Comparison of ENCODE assay signal across 15 cellular contexts in genomic region chr4:107619065-107619464, GRCh38.
A peak's percentile ranks its signal among the peaks of the same experiment; 100 is the strongest.
DNase-seq lines count a peak whose midpoint lies in the region; ATAC-seq, FAIRE-seq and TF ChIP-seq lines count a peak whose summit lies in the region.
"Had no signal": no experiment of that assay in that cellular context is flagged by ENCODE, and none has a peak within 500 bp of the region (broad histone marks: within the 10 kb centered on the region; RNA-seq: fewer than 3 reads in every experiment).

No MANE protein-coding gene starts in this region.

- H3K36me3 ChIP-seq in SJSA1 = 0 out of 2 replicates have a peak, but pooled peaks cover 3% of the 10 kb centered on the region
- H3K36me3 ChIP-seq in sigmoid colon = peaks cover 0 to 6% (median under 1%) of the 10 kb centered on the region in 4 donors
- no peaks in the 10 kb centered on the region for H3K36me3 ChIP-seq in mucosa of descending colon (ENCODE audit: low read depth)

- H3K4me1 ChIP-seq in SJSA1 (replicated peaks) = peaks cover 41% of the 10 kb centered on the region
- peaks cover 0 to 26% (median 5%) of the 10 kb centered on the region in 4 donors for H3K4me1 ChIP-seq in sigmoid colon
- no peaks in the 10 kb centered on the region for H3K4me1 ChIP-seq in mucosa of descending colon (ENCODE audit: low read depth)
- H3K4me1 ChIP-seq: esophagus squamous epithelium had no signal

- intact Hi-C loops in sigmoid colon (cut with DNase I) (no loop called here), mucosa of descending colon (cut with DNase I, micrococcal nuclease) (no loop called here)

- peak overlapping the region; percentile 90 for H3K27ac ChIP-seq in SJSA1
- peak overlapping the region; percentile 2 to 33 (median 20) for H3K27ac ChIP-seq in sigmoid colon
- H3K27ac ChIP-seq: vagina had no signal

- ATAC-seq in mucosa of descending colon (no peak), GM18858 (IDR thresholded peaks at IDR 0.05; ENCODE audit: unreplicated experiment) (no peak)

- no peak for FAIRE-seq in RCC 7860 (lab: Jason Lieb, UNC)
- FAIRE-seq: H1 had no signal

- H3K4me3 ChIP-seq in SJSA1 (no peak overlapping the region), foreskin fibroblast (ENCODE audit: low read depth in 1 of 2, low read length in 2 of 2) (no peak overlapping the region), sigmoid colon (no peak overlapping the region), mucosa of descending colon (no peak overlapping the region)
- H3K4me3 ChIP-seq: esophagus squamous epithelium, vagina had no signal

- TF ChIP-seq CTCF in foreskin fibroblast (IDR thresholded peaks at IDR 0.05; ENCODE audit: low read depth, low read length) = no peak
- no peak for TF ChIP-seq CTCF in sigmoid colon (IDR thresholded peaks at IDR 0.05)
- TF ChIP-seq CTCF in mucosa of descending colon (IDR thresholded peaks at IDR 0.05) = no peak

- H3K27me3 ChIP-seq in SJSA1 (replicated peaks) (no peaks in the 10 kb centered on the region), sigmoid colon (no peaks in the 10 kb centered on the region)
- H3K27me3 ChIP-seq: esophagus squamous epithelium, vagina had no signal

- 80 to 86% methylated on average over 2 of the region's 2 CpGs for WGBS in sigmoid colon, 2 donors

- no peak for TF ChIP-seq POLR2A in sigmoid colon (IDR thresholded peaks at IDR 0.05)

- DNase-seq in ELR (ENCODE audit: low read depth) (peak; percentile 43), SJSA1 (ENCODE audit: low read depth in 1 of 2, low spot score in 2 of 2) (peak; percentile 82 to 91), foreskin fibroblast (peak; percentile 80 to 86), sigmoid colon (no peak), mucosa of descending colon (no peak), SW480 (ENCODE audit: low spot score) (no peak), RCC 7860 (ENCODE audit: low spot score) (no peak)
- DNase-seq: activated CD4-positive, alpha-beta T cell treated with anti-CD3 and anti-CD28 coated beads, Interleukin-2, amount 50 U/mL, for 4 hours; activated naive CD8-positive, alpha-beta T cell treated with anti-CD3 and anti-CD28 coated beads for 36 hours; esophagus squamous epithelium; naive B cell; NCI-H146 had no signal

- H3K9me3 ChIP-seq in SJSA1 (replicated peaks) (no peaks in the 10 kb centered on the region), sigmoid colon (peaks cover 0 to 4% (median 0%) of the 10 kb centered on the region in 4 donors), mucosa of descending colon (peaks cover 5% of the 10 kb centered on the region)
- H3K9me3 ChIP-seq: esophagus squamous epithelium, vagina had no signal

- TF ChIP-seq EP300 in sigmoid colon (IDR thresholded peaks at IDR 0.05) = no peak

Comparison
In these comparisons a context has a peak if more than half of its experiments do, and no peak if none do; other contexts are left out.
1. DNase-seq: peak in ELR (single experiment), SJSA1 (2 of 2) and foreskin fibroblast (2 of 2); none in sigmoid colon (single experiment), mucosa of descending colon (0 of 3), SW480 (single experiment) and RCC 7860 (single experiment).